ENCODE assay signal across 21 cellular contexts in the genomic region with DNA sequence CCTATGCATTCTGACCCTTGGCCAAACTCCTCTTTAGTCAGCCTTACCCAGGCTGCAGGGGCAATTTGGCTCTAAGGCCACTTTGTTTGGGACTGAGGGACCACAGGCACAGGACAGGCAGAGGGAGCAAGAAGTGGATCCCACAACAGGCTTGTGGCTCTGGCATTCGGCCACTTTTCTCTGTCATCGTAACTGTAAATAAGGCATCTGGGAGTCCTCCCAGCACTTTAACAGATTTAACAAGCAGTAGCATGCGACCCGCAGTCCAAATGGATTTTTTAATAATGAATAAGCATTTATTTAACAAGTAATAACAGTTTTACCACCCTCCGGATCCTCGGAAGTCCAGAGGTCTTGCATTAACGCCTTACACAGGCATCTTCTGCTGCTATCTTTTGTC. TPM values are rescaled to one million over a fixed set of nuclear protein-coding genes. Genes with fewer than 3 reads are reported as not detected.
"Had no signal": no experiment of that assay in that cellular context is flagged by ENCODE, and none has a peak within 500 bp of the region (broad histone marks: within the 10 kb centered on the region; RNA-seq: fewer than 3 reads in every experiment).

No MANE protein-coding gene starts in this region.

- ATAC-seq: body of pancreas, T-helper 17 cell had no signal

- H3K9me3 ChIP-seq: ascending aorta, body of pancreas had no signal

- H3K27ac ChIP-seq: ascending aorta, body of pancreas had no signal

- FAIRE-seq: bronchial epithelial cell, RCC 7860 had no signal

- DNase-seq: activated CD4-positive, alpha-beta T cell treated with anti-CD3 and anti-CD28 coated beads for 48 hours; activated CD4-positive, CD25-positive, alpha-beta regulatory T cell treated with anti-CD3 and anti-CD28 coated beads, Interleukin-2, amount 50 U/mL, for 72 hours; activated CD8-positive, alpha-beta memory T cell treated with anti-CD3 and anti-CD28 coated beads, Interleukin-2, amount 10 ng/mL, durations not matched to agents 7 days and 5 days; activated effector memory CD4-positive, alpha-beta T cell treated with Interleukin-2 at 50 U/mL for 16 hours; activated naive CD4-positive, alpha-beta T cell; activated T-cell treated with anti-CD3 and anti-CD28 coated beads, Interleukin-2, amount 50 U/mL, for 24 hours; central memory CD4-positive, alpha-beta T cell; NCI-H1048; NCI-H2029; NCI-H2107; NCI-H226; SIG-M5; T-helper 17 cell; T-helper 9 cell had no signal

- H3K36me3 ChIP-seq: ascending aorta had no signal

- H3K4me1 ChIP-seq: ascending aorta had no signal

- H3K4me3 ChIP-seq: ascending aorta, body of pancreas had no signal

- H3K27me3 ChIP-seq: ascending aorta had no signal

RNA-seq across cellular contexts. Expression of gene CDH22, which starts 16.1 kb away (rescaled TPM):
- total RNA-seq: activated CD8-positive, alpha-beta memory T cell treated with anti-CD3 and anti-CD28 coated beads, Interleukin-2, amount 10 ng/mL, durations not matched to agents 7 days and 5 days; activated T-helper 1 cell treated with anti-CD3 and anti-CD28 coated beads, Interleukin-12 subunit alpha, Interleukin-12 subunit beta, Interleukin-2, Interleukin-4 antibody, amounts not matched to agents 30 ng/mL and 10 ng/mL and 1 ng/mL, durations not matched to agents 14 hours and 24 hours and 36 hours; ascending aorta; bronchial epithelial cell; chondrocyte; NCI-H460; T-helper 17 cell had no signal
